ENCODE assay signal across 1 cellular context in the genomic region with DNA sequence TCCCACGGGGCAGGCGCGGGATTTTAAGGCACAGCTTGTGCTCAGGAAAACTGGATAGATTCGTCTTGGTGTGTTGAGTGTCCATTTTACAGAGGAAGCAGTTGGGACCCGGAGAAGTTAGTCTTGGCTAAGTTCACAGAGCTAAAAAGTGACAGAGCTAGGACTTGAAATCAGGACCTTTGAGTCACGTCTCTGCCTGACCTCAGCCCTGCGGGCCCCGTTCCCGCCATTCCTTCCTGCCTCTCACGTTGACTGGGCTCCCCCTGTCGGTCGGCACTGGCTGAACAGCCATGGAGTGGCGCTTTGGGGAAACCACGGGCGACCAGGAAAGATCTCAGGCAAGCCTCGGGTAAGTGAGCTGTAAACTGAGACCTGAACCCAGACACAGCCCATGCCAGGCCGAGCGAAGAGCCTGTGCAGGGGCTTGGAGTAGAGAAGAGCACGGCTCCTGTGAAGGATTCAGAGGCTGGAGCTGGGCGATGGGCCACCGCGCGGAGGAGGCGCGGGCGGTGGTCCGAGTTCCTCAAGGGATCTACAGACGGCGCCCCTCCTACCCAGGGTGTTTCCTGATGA.
TF ChIP-seq lines count a peak whose summit lies in the region.

No MANE protein-coding gene starts in this region.

TF ChIP-seq in HepG2, 621 proteins besides CTCF, POLR2A, EP300 and RAD21 (continued from another document and continues in another):
- TF ChIP-seq ZHX2 (IDR thresholded peaks at IDR 0.05; ENCODE audit: low read depth): 0 out of 2 replicates have a peak, but pooled peaks have one; percentile 59
- no peak for TF ChIP-seq ZHX2 (CRISPR knock-in tag; IDR thresholded peaks at IDR 0.05; ENCODE audit: borderline replicate concordance)
- TF ChIP-seq KDM5A (IDR thresholded peaks at IDR 0.05; ENCODE audit: borderline replicate concordance, low read length): no peak
- no peak for TF ChIP-seq CENPX (CRISPR knock-in tag; IDR thresholded peaks at IDR 0.05)
- no peak for TF ChIP-seq CREM (IDR thresholded peaks at IDR 0.05)
- TF ChIP-seq CREM (CRISPR knock-in tag; IDR thresholded peaks at IDR 0.05): no peak
- no peak for TF ChIP-seq HNRNPK (IDR thresholded peaks at IDR 0.05; ENCODE audit: low read depth, low read length, poor library complexity, severe bottlenecking)
- peak; percentile 47 for TF ChIP-seq ZNF124 (CRISPR knock-in tag; IDR thresholded peaks at IDR 0.05)
- TF ChIP-seq, protein P1, sequence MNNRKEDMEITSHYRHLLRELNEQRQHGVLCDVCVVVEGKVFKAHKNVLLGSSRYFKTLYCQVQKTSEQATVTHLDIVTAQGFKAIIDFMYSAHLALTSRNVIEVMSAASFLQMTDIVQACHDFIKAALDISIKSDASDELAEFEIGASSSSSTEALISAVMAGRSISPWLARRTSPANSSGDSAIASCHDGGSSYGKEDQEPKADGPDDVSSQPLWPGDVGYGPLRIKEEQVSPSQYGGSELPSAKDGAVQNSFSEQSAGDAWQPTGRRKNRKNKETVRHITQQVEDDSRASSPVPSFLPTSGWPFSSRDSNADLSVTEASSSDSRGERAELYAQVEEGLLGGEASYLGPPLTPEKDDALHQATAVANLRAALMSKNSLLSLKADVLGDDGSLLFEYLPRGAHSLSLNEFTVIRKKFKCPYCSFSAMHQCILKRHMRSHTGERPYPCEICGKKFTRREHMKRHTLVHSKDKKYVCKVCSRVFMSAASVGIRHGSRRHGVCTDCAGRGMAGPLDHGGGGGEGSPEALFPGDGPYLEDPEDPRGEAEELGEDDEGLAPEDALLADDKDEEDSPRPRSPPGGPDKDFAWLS (CRISPR knock-in tag; IDR thresholded peaks at IDR 0.05; ENCODE audit: borderline replicate concordance): no peak
- TF ChIP-seq, protein P2, sequence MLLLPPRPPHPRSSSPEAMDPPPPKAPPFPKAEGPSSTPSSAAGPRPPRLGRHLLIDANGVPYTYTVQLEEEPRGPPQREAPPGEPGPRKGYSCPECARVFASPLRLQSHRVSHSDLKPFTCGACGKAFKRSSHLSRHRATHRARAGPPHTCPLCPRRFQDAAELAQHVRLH (CRISPR knock-in tag; IDR thresholded peaks at IDR 0.05; ENCODE audit: borderline replicate concordance, low read depth): 0 out of 2 replicates have a peak, but pooled peaks have one; percentile 72
- TF ChIP-seq, protein P3, sequence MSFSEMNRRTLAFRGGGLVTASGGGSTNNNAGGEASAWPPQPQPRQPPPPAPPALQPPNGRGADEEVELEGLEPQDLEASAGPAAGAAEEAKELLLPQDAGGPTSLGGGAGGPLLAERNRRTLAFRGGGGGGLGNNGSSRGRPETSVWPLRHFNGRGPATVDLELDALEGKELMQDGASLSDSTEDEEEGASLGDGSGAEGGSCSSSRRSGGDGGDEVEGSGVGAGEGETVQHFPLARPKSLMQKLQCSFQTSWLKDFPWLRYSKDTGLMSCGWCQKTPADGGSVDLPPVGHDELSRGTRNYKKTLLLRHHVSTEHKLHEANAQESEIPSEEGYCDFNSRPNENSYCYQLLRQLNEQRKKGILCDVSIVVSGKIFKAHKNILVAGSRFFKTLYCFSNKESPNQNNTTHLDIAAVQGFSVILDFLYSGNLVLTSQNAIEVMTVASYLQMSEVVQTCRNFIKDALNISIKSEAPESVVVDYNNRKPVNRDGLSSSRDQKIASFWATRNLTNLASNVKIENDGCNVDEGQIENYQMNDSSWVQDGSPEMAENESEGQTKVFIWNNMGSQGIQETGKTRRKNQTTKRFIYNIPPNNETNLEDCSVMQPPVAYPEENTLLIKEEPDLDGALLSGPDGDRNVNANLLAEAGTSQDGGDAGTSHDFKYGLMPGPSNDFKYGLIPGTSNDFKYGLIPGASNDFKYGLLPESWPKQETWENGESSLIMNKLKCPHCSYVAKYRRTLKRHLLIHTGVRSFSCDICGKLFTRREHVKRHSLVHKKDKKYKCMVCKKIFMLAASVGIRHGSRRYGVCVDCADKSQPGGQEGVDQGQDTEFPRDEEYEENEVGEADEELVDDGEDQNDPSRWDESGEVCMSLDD (CRISPR knock-in tag; IDR thresholded peaks at IDR 0.05; ENCODE audit: borderline replicate concordance): no peak
- no peak; the same call in 1 of the 2 replicates for TF ChIP-seq ESRRA (CRISPR knock-in tag; IDR thresholded peaks at IDR 0.05; ENCODE audit: low read depth)
- no peak for TF ChIP-seq TCF7 (IDR thresholded peaks at IDR 0.05; ENCODE audit: low read depth)
- no peak for TF ChIP-seq TBP (CRISPR knock-in tag; IDR thresholded peaks at IDR 0.05)
- TF ChIP-seq, protein P4, sequence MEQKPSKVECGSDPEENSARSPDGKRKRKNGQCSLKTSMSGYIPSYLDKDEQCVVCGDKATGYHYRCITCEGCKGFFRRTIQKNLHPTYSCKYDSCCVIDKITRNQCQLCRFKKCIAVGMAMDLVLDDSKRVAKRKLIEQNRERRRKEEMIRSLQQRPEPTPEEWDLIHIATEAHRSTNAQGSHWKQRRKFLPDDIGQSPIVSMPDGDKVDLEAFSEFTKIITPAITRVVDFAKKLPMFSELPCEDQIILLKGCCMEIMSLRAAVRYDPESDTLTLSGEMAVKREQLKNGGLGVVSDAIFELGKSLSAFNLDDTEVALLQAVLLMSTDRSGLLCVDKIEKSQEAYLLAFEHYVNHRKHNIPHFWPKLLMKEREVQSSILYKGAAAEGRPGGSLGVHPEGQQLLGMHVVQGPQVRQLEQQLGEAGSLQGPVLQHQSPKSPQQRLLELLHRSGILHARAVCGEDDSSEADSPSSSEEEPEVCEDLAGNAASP (CRISPR knock-in tag; IDR thresholded peaks at IDR 0.05; ENCODE audit: borderline replicate concordance): peak; percentile 79
- no peak for TF ChIP-seq ZFP36 (IDR thresholded peaks at IDR 0.05; ENCODE audit: borderline replicate concordance, low read depth, low read length, partially characterized antibody)
- TF ChIP-seq, protein P5, sequence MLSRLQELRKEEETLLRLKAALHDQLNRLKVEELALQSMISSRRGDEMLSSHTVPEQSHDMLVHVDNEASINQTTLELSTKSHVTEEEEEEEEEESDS (CRISPR knock-in tag; IDR thresholded peaks at IDR 0.05; ENCODE audit: borderline replicate concordance): no peak
- TF ChIP-seq ZNF607 (CRISPR knock-in tag; IDR thresholded peaks at IDR 0.05; ENCODE audit: borderline replicate concordance): no peak
- TF ChIP-seq, protein P6, sequence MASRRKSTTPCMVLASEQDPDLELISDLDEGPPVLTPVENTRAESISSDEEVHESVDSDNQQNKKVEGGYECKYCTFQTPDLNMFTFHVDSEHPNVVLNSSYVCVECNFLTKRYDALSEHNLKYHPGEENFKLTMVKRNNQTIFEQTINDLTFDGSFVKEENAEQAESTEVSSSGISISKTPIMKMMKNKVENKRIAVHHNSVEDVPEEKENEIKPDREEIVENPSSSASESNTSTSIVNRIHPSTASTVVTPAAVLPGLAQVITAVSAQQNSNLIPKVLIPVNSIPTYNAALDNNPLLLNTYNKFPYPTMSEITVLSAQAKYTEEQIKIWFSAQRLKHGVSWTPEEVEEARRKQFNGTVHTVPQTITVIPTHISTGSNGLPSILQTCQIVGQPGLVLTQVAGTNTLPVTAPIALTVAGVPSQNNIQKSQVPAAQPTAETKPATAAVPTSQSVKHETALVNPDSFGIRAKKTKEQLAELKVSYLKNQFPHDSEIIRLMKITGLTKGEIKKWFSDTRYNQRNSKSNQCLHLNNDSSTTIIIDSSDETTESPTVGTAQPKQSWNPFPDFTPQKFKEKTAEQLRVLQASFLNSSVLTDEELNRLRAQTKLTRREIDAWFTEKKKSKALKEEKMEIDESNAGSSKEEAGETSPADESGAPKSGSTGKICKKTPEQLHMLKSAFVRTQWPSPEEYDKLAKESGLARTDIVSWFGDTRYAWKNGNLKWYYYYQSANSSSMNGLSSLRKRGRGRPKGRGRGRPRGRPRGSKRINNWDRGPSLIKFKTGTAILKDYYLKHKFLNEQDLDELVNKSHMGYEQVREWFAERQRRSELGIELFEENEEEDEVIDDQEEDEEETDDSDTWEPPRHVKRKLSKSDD (CRISPR knock-in tag; IDR thresholded peaks at IDR 0.05; ENCODE audit: low read depth): peak; percentile 79; the same call in 1 of the 2 replicates
- TF ChIP-seq NCOA2 (CRISPR knock-in tag; IDR thresholded peaks at IDR 0.05): no peak
- TF ChIP-seq CEBPG (CRISPR knock-in tag; IDR thresholded peaks at IDR 0.05): no peak
- TF ChIP-seq POLR2G (IDR thresholded peaks at IDR 0.05; ENCODE audit: low read depth, low read length): no peak
- TF ChIP-seq ZNF740 (CRISPR knock-in tag; IDR thresholded peaks at IDR 0.05): no peak
- no peak for TF ChIP-seq PAF1 (CRISPR knock-in tag; IDR thresholded peaks at IDR 0.05)
- TF ChIP-seq RAD51 (IDR thresholded peaks at IDR 0.05; ENCODE audit: borderline replicate concordance): no peak
- no peak for TF ChIP-seq FIP1L1 (IDR thresholded peaks at IDR 0.05; ENCODE audit: borderline replicate concordance, insufficient read depth, low read depth, low read length)
- no peak for TF ChIP-seq GABPB1 (CRISPR knock-in tag; IDR thresholded peaks at IDR 0.05)
- TF ChIP-seq KLF13 (CRISPR knock-in tag; IDR thresholded peaks at IDR 0.05): 0 out of 2 replicates have a peak, but pooled peaks have one; percentile 37
- TF ChIP-seq ELK4 (CRISPR knock-in tag; IDR thresholded peaks at IDR 0.05; ENCODE audit: borderline replicate concordance): no peak
- TF ChIP-seq ZNF431 (CRISPR knock-in tag; IDR thresholded peaks at IDR 0.05; ENCODE audit: borderline replicate concordance, low read depth): no peak
- no peak for TF ChIP-seq ZNF546 (CRISPR knock-in tag; conservative IDR thresholded peaks at IDR 0.05)
- peak; percentile 66 for TF ChIP-seq NR2F6 (IDR thresholded peaks at IDR 0.05)
- peak; percentile 67 for TF ChIP-seq NR2F6 (CRISPR knock-in tag; IDR thresholded peaks at IDR 0.05)
- peak; percentile 85 for TF ChIP-seq STAG1 (CRISPR knock-in tag; IDR thresholded peaks at IDR 0.05)
- TF ChIP-seq FOXM1 (CRISPR knock-in tag; IDR thresholded peaks at IDR 0.05): no peak
- no peak for TF ChIP-seq RARG (CRISPR knock-in tag; IDR thresholded peaks at IDR 0.05; ENCODE audit: low read depth)
- peak; percentile 92 for TF ChIP-seq E2F1 (CRISPR knock-in tag; IDR thresholded peaks at IDR 0.05)
- peak; percentile 67; the same call in 1 of the 2 replicates for TF ChIP-seq ZFP91 (CRISPR knock-in tag; IDR thresholded peaks at IDR 0.05; ENCODE audit: borderline replicate concordance)
